In genomic region chr15:101604124-101604874, GRCh38 we compare ENCODE assay signal across 25 cellular contexts.
"Had no signal": no experiment of that assay in that cellular context is flagged by ENCODE, and none has a peak within 500 bp of the region (broad histone marks: within the 10 kb centered on the region; RNA-seq: fewer than 3 reads in every experiment).

No MANE protein-coding gene starts in this region.

- ATAC-seq: foreskin keratinocyte; gastroesophageal sphincter; left lobe of liver; natural killer cell; stimulated activated effector memory CD8-positive, alpha-beta T cell treated with anti-CD3 and anti-CD28 coated beads, Interleukin-12 subunit alpha, Interleukin-12 subunit beta, amount 100 ng/mL, for 72 hours had no signal

- H3K27me3 ChIP-seq: colonic mucosa, heart left ventricle, right lobe of liver, testis, uterus had no signal

- H3K4me1 ChIP-seq: colonic mucosa, esophagus muscularis mucosa, foreskin keratinocyte, gastroesophageal sphincter, parathyroid adenoma, right lobe of liver, testis, tibial artery, uterus had no signal

- H3K9me3 ChIP-seq: colonic mucosa, esophagus muscularis mucosa, neutrophil, right lobe of liver, testis, tibial artery, uterus had no signal

- H2AFZ ChIP-seq: hepatocyte, parathyroid adenoma had no signal

- H3K4me3 ChIP-seq: colonic mucosa, esophagus muscularis mucosa, gastroesophageal sphincter, heart left ventricle, hepatocyte, right lobe of liver, testis, tibial artery, uterus had no signal

- H3K27ac ChIP-seq: colonic mucosa, epithelial cell of prostate, esophagus muscularis mucosa, foreskin keratinocyte, gastroesophageal sphincter, heart left ventricle, hepatocyte, neutrophil, parathyroid adenoma, right lobe of liver, testis, tibial artery, uterus had no signal

- H3K36me3 ChIP-seq: colonic mucosa, esophagus muscularis mucosa, gastroesophageal sphincter, heart left ventricle, neutrophil, right lobe of liver, tibial artery, uterus had no signal

- H3K79me2 ChIP-seq: hepatocyte, parathyroid adenoma had no signal

- H3K9ac ChIP-seq: parathyroid adenoma had no signal

- H3K4me2 ChIP-seq: hepatocyte had no signal

- DNase-seq: colonic mucosa; effector CD8-positive, alpha-beta T cell; endodermal cell; foreskin keratinocyte; heart left ventricle; kidney; mesendoderm; midbrain; natural killer cell; right lobe of liver; stimulated activated CD4-positive, alpha-beta T cell treated with anti-CD3 and anti-CD28 coated beads, Interleukin-2, amount 100 ng/mL, for 24 hours; stimulated activated CD4-positive, alpha-beta T cell treated with anti-CD3 and anti-CD28 coated beads, Interleukin-4, amount 100 ng/mL, for 24 hours; stimulated activated naive CD4-positive, alpha-beta T cell treated with Interleukin-2 at 50 U/mL for 16 hours; substantia nigra; testis; tibial artery; uterus had no signal
